ENCODE assay signal across 36 cellular contexts in genomic region chr1:210935905-210936304, GRCh38.
"Had no signal": no experiment of that assay in that cellular context is flagged by ENCODE, and none has a peak within 500 bp of the region (broad histone marks: within the 10 kb centered on the region; RNA-seq: fewer than 3 reads in every experiment).

No MANE protein-coding gene starts in this region.

- H3K27me3 ChIP-seq: MG63 had no signal

- H3K4me3 ChIP-seq: MG63 had no signal

- DNase-seq: Karpas-422, Kasumi-1, MG63, MM.1S, MV-4-11, NCI-H1048, NCI-H1092, NCI-H1092 treated with DMSO at 0.1 percent for 48 hours, NCI-H1105, NCI-H1105 treated with DMSO at 0.1 percent for 48 hours, NCI-H1417, NCI-H1417 treated with DMSO at 0.1 percent for 48 hours, NCI-H1436, NCI-H1436 treated with DMSO at 0.1 percent for 48 hours, NCI-H146, NCI-H1694, NCI-H1694 treated with DMSO at 0.1 percent for 48 hours, NCI-H187, NCI-H187 treated with DMSO at 0.1 percent for 48 hours, NCI-H1930, NCI-H2029, NCI-H2081, NCI-H2081 treated with DMSO at 0.1 percent for 48 hours, NCI-H2107, NCI-H2171, NCI-H2171 treated with DMSO at 0.1 percent for 48 hours, NCI-H2227 treated with DMSO at 0.1 percent for 48 hours, NCI-H226, NCI-H345, NCI-H446, NCI-H446 treated with DMSO at 0.1 percent for 48 hours, NCI-H510A, NCI-H510A treated with DMSO at 0.1 percent for 48 hours, NCI-H524, NCI-H524 treated with DMSO at 0.1 percent for 48 hours, NCI-H526 had no signal

- H3K36me3 ChIP-seq: MG63 had no signal
